Comparison of ENCODE assay signal across 8 cellular contexts in genomic region chr20:63955846-63956663, GRCh38. TPM values are rescaled to one million over a fixed set of nuclear protein-coding genes. Genes with fewer than 3 reads are reported as not detected.
DNase-seq lines count a peak whose midpoint lies in the region; ATAC-seq and TF ChIP-seq lines count a peak whose summit lies in the region.

Gene UCKL1 (minus strand): TSS chr20:63956416. CDS start chr20:63956372, 44 bp downstream.

- H3K27me3 ChIP-seq in liver (ENCODE audit: control insufficient read depth in 4 of 4, insufficient read depth in 4 of 4, low read length in 3 of 4) = no peaks in the 10 kb centered on the region

- no peaks in the 10 kb centered on the region for H3K9me3 ChIP-seq in liver (ENCODE audit: control insufficient read depth in 4 of 4, low read length in 3 of 4)

- TF ChIP-seq CTCF in AG09309 (IDR thresholded peaks at IDR 0.05; ENCODE audit: control insufficient read depth, insufficient read depth, low read depth, low read length, missing control alignments) (no peak), liver (IDR thresholded peaks at IDR 0.05; ENCODE audit: low read depth, low read length, missing input control) (no peak)

- ATAC-seq in GM18870 (IDR thresholded peaks at IDR 0.05; ENCODE audit: unreplicated experiment) (peak; percentile 45), HG03108 (IDR thresholded peaks at IDR 0.05; ENCODE audit: unreplicated experiment) (peak; percentile 69)

- peak within 1 kb of the TSS in 1 of 2 donors; percentile 95 for H3K9ac ChIP-seq in liver (ENCODE audit: low read depth in 1 of 2, low read length in 2 of 2)

- peak within 1 kb of the TSS; percentile 82 for H3K4me3 ChIP-seq in AG09309 (ENCODE audit: control insufficient read depth, low read depth, low read length)
- peak within 1 kb of the TSS; percentile 78 to 95 (median 87) for H3K4me3 ChIP-seq in liver (ENCODE audit: low read depth in 1 of 3, low read length in 3 of 3)

- no peak for TF ChIP-seq RAD21 in liver (IDR thresholded peaks at IDR 0.05)

- H3K36me3 ChIP-seq in liver (ENCODE audit: control insufficient read depth in 4 of 4, insufficient read depth in 3 of 4, low read depth in 1 of 4, low read length in 3 of 4) = peaks cover 2 to 12% (median 4%) of the 10 kb centered on the region in 4 donors

- DNase-seq in AG09309 (ENCODE audit: low read depth) (peak; percentile 58), NCI-H446 treated with DMSO at 0.1 percent for 48 hours (lab: John Stamatoyannopoulos, UW) (peak; percentile 81), dermis blood vessel endothelial cell (peak; percentile 93)
- DNase-seq in activated CD4-positive, alpha-beta T cell treated with anti-CD3 and anti-CD28 coated beads, Interleukin-2, amount 50 U/mL, for 1 hour = peak; percentile 90
- peak; percentile 88 for DNase-seq in stimulated activated CD4-positive, alpha-beta T cell treated with anti-CD3 and anti-CD28 coated beads, Interleukin-4, amount 100 ng/mL, for 1 hour

- peaks cover 22 to 63% (median 45%) of the 10 kb centered on the region in 4 donors for H3K4me1 ChIP-seq in liver (ENCODE audit: control insufficient read depth in 4 of 4, insufficient read depth in 4 of 4, low read length in 3 of 4)

- H3K27ac ChIP-seq in liver (ENCODE audit: low read depth in 1 of 2, low read length in 2 of 2) = peak within 1 kb of the TSS; percentile 67 to 86

- WGBS in liver = under 1% methylated on average over 103 of the region's 103 CpGs

TF ChIP-seq in liver, 16 proteins besides CTCF, POLR2A, EP300 and RAD21:
- TF ChIP-seq NR2F2 (IDR thresholded peaks at IDR 0.05) (no peak), JUND (IDR thresholded peaks at IDR 0.05) (no peak), MAX (IDR thresholded peaks at IDR 0.05) (peak; percentile 90), REST (IDR thresholded peaks at IDR 0.05) (no peak), GABPA (IDR thresholded peaks at IDR 0.05 in 1 of 2, conservative IDR thresholded peaks at IDR 0.05 in 1 of 2) (peak in 1 of 2 donors; percentile 80), FOXA2 (IDR thresholded peaks at IDR 0.05) (no peak), RXRA (IDR thresholded peaks at IDR 0.05) (peak; percentile 8 to 17), HNF4A (conservative IDR thresholded peaks at IDR 0.05) (peak; percentile 64 to 74), ZBTB33 (IDR thresholded peaks at IDR 0.05) (no peak), YY1 (IDR thresholded peaks at IDR 0.05) (peak; percentile 64), EGR1 (IDR thresholded peaks at IDR 0.05; ENCODE audit: low read depth in 2 of 2) (no peak), FOXA1 (IDR thresholded peaks at IDR 0.05) (no peak), HNF4G (IDR thresholded peaks at IDR 0.05) (no peak), SP1 (IDR thresholded peaks at IDR 0.05) (peak; percentile 44), TAF1 (conservative IDR thresholded peaks at IDR 0.05) (no peak), ATF3 (IDR thresholded peaks at IDR 0.05) (no peak)

RNA-seq across cellular contexts. Expression of gene UCKL1, which starts in this region (rescaled TPM):
- 40.7 and 46.4 TPM in 2 replicates for total RNA-seq in dermis blood vessel endothelial cell
- 10 to 100 TPM; 16.4 to 20.4 TPM for total RNA-seq in liver
- polyA plus RNA-seq in liver = 10 to 100 TPM; 16.4 to 20.1 TPM

Comparison
In these comparisons a context has a peak if more than half of its experiments do, and no peak if none do; other contexts are left out.
1. Peak in every context shown above with its lines: DNase-seq, ATAC-seq, H3K4me3 ChIP-seq and H3K27ac ChIP-seq.